ENCODE assay signal across 1 cellular context in the genomic region with DNA sequence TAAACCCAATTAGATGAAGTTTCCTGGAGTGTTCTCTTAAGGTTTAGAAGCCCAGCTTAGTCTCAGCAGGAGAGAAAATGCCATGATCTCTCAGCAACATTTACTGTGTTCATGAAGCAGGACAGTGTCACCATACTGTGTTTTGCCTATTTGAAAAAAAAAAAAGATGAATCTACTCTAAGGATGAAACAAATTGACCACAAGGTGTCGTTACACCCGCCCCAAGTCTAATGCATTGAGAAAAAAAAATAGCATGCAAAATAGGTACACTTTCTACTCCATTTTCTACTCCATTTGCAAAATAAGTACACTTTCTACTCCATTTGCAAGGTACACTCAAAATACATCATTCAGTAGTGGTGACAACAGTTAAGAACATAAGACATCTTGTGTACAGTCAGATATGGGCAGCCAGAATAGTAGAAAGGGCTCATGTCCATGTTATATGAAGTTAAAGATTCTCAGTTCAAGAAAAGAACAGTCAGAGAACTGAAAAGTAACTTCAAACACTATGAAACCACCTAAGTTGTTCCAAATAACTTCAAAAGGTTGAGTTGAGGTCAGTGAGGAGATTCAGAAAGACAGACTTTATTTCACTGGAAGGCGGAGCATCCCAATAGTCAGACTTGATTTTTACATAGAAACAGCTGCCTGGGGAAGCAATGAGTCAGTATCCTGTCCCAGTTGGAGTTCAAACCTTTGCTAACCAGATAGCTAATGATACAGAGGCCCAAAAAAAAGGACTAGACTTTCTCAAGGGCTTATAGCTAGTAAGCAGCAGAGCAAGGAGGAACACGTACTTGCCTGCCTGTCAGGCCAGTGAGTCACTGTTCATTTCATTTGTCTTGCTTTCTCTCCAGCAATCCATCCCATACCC.
TF ChIP-seq lines count a peak whose summit lies in the region.

No MANE protein-coding gene starts in this region.

TF ChIP-seq in GM12878, 131 proteins besides CTCF, POLR2A, EP300 and RAD21 (continued from another document):
- TF ChIP-seq ZNF384 (IDR thresholded peaks at IDR 0.05; ENCODE audit: borderline replicate concordance, low read depth, low read length) (peak; percentile 91), SMC3 (IDR thresholded peaks at IDR 0.05; ENCODE audit: borderline replicate concordance, low read length) (peak; percentile 34; the same call in 1 of the 2 replicates)
